Comparison of ENCODE assay signal across 8 cellular contexts in the genomic region with DNA sequence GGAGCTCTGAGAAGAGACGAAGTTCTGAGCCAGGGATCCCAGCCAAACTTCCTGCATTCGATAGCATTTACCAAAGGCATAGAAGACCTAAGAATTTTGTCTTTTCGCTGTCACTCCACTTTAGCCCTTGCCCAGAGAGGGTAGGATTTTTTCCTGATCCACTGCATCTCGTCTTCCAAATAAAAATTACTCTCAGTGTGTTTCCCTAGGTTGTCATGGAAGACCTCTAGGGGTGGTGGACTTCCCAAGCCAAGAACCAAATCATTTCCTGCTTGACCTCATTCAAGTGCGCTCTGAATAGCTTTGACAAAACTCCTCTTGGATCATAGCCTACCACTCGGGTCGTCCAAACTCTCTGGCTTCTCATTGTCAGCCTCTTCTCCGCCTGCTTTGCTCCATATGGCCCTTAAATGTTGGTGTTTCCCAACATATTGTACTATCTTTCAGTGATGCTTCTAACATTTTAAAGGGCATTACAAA. TPM values are rescaled to one million over a fixed set of nuclear protein-coding genes. Genes with fewer than 3 reads are reported as not detected.
DNase-seq lines count a peak whose midpoint lies in the region; ATAC-seq and TF ChIP-seq lines count a peak whose summit lies in the region.

No MANE protein-coding gene starts in this region.

- H3K27ac ChIP-seq in suprapubic skin = peak overlapping the region; percentile 89

- H3K27me3 ChIP-seq in adipocyte (replicated peaks; ENCODE audit: control insufficient read depth, insufficient read depth, low read length) = no peaks in the 10 kb centered on the region
- H3K27me3 ChIP-seq in suprapubic skin = no peaks in the 10 kb centered on the region

- H3K4me3 Mint-ChIP-seq in activated T-cell treated with anti-CD3 and anti-CD28 coated beads, Interleukin-2, amount 50 U/mL, for 72 hours = peak overlapping the region; percentile 97 to 99

- ATAC-seq in activated T-cell treated with anti-CD3 and anti-CD28 coated beads, Interleukin-2, amount 50 U/mL, for 72 hours (replicated peaks in 1 of 2) = no peak

- peaks cover 0 to 2% of the 10 kb centered on the region in 2 donors for H3K9me3 Mint-ChIP-seq in activated T-cell treated with anti-CD3 and anti-CD28 coated beads, Interleukin-2, amount 50 U/mL, for 72 hours

- peaks cover 34% of the 10 kb centered on the region for H3K4me1 ChIP-seq in adipocyte (ENCODE audit: control insufficient read depth, insufficient read depth, low read length)
- peaks cover 29% of the 10 kb centered on the region for H3K4me1 ChIP-seq in suprapubic skin

- H3K36me3 Mint-ChIP-seq in activated T-cell treated with anti-CD3 and anti-CD28 coated beads, Interleukin-2, amount 50 U/mL, for 72 hours (ENCODE audit: insufficient read depth in 2 of 2) = peaks cover 9 to 21% of the 10 kb centered on the region in 2 donors

- TF ChIP-seq CTCF in suprapubic skin (IDR thresholded peaks at IDR 0.05) = peak in 1 of 2 donors; percentile 34

- TF ChIP-seq POLR2A in suprapubic skin (IDR thresholded peaks at IDR 0.05) = no peak

- TF ChIP-seq EP300 in suprapubic skin (IDR thresholded peaks at IDR 0.05) = no peak

- WGBS in suprapubic skin = 11% methylated on average over 8 of the region's 8 CpGs

- no peaks in the 10 kb centered on the region for H3K9me3 ChIP-seq in adipocyte (ENCODE audit: control insufficient read depth, low read length)
- no peaks in the 10 kb centered on the region for H3K9me3 ChIP-seq in suprapubic skin

- H3K27ac Mint-ChIP-seq in activated T-cell treated with anti-CD3 and anti-CD28 coated beads, Interleukin-2, amount 50 U/mL, for 72 hours = peak overlapping the region; percentile 97

- H3K4me1 Mint-ChIP-seq in activated T-cell treated with anti-CD3 and anti-CD28 coated beads, Interleukin-2, amount 50 U/mL, for 72 hours (ENCODE audit: low read depth) = peaks cover 48% of the 10 kb centered on the region

- DNase-seq in activated T-cell treated with anti-CD3 and anti-CD28 coated beads, Interleukin-2, amount 50 U/mL, for 72 hours = no peak
- DNase-seq in activated T-cell treated with anti-CD3 and anti-CD28 coated beads for 4 hours (no peak), adipocyte (ENCODE audit: low read depth) (no peak), iris pigment epithelial cell (ENCODE audit: low read depth) (peak; percentile 44), suprapubic skin (ENCODE audit: low spot score in 2 of 2) (no peak), OCI-M1 (lab: John Stamatoyannopoulos, UW) (no peak), SIG-M5 (lab: John Stamatoyannopoulos, UW) (no peak)
- DNase-seq in stimulated activated CD4-positive, alpha-beta T cell treated with anti-CD3 and anti-CD28 coated beads, Interleukin-4, amount 100 ng/mL, for 1 hour = no peak

- H3K27me3 Mint-ChIP-seq in activated T-cell treated with anti-CD3 and anti-CD28 coated beads, Interleukin-2, amount 50 U/mL, for 72 hours (ENCODE audit: low read depth) = no peaks in the 10 kb centered on the region

- H3K36me3 ChIP-seq in adipocyte (ENCODE audit: control insufficient read depth, insufficient read depth, low read length, severe bottlenecking) = peaks cover 21% of the 10 kb centered on the region
- peaks cover 22% of the 10 kb centered on the region for H3K36me3 ChIP-seq in suprapubic skin

- peak overlapping the region; percentile 99 for H3K9ac ChIP-seq in adipocyte (ENCODE audit: low read length)

- H3K4me3 ChIP-seq in adipocyte (ENCODE audit: low read length) (peak overlapping the region; percentile 97), suprapubic skin (peak overlapping the region; percentile 90)

RNA-seq across cellular contexts. Expression of gene C1orf52, which starts 0.4 kb away (rescaled TPM):
- total RNA-seq in activated T-cell treated with anti-CD3 and anti-CD28 coated beads, Interleukin-2, amount 50 U/mL, for 72 hours = 10 to 100 TPM; 23.3 to 25.6 TPM
- total RNA-seq in suprapubic skin = 10 to 100 TPM; 13.9 to 33.3 (median 18.3) TPM

RNA-seq across cellular contexts. Expression of gene BCL10, which starts 16.5 kb away (rescaled TPM):
- 10 to 100 TPM; 23.8 to 30.1 TPM for total RNA-seq in activated T-cell treated with anti-CD3 and anti-CD28 coated beads, Interleukin-2, amount 50 U/mL, for 72 hours
- 10 to 100 TPM; 19.9 to 34.1 (median 30.7) TPM for total RNA-seq in suprapubic skin

RNA-seq across cellular contexts. Expression of gene SYDE2, which starts 59.1 kb away (rescaled TPM):
- 1 to 10 TPM; 3.4 to 4.3 TPM for total RNA-seq in activated T-cell treated with anti-CD3 and anti-CD28 coated beads, Interleukin-2, amount 50 U/mL, for 72 hours
- 10 to 100 TPM in 2 of 4 donors, 1 to 10 TPM in 2; 5.9 to 12.6 (median 10.1) TPM for total RNA-seq in suprapubic skin
